11 cellular contexts compared by ENCODE assay signal in genomic region chr12:75850751-75851462, GRCh38.
DNase-seq lines count a peak whose midpoint lies in the region; ATAC-seq and TF ChIP-seq lines count a peak whose summit lies in the region.
"Had no signal": no experiment of that assay in that cellular context is flagged by ENCODE, and none has a peak within 500 bp of the region (broad histone marks: within the 10 kb centered on the region; RNA-seq: fewer than 3 reads in every experiment).

No MANE protein-coding gene starts in this region.

- H3K27me3 ChIP-seq in PC-9 (ENCODE audit: insufficient read depth, low read depth) (no peaks in the 10 kb centered on the region), vagina (no peaks in the 10 kb centered on the region)
- H3K27me3 ChIP-seq: body of pancreas had no signal

- BruUV-seq in PC-9 (replicated peaks; lab: Mats Ljungman, UMichigan), result no TSS peak

- H3K27ac ChIP-seq in PC-9, result peak overlapping the region; percentile 68
- peak overlapping the region; percentile 18 for H3K27ac ChIP-seq in vagina
- H3K27ac ChIP-seq: body of pancreas had no signal

- H3F3A ChIP-seq in PC-9 (ENCODE audit: insufficient read depth, low read depth), result peaks cover 21% of the 10 kb centered on the region

- peak overlapping the region; percentile 59; the same call in 1 of the 2 replicates for H2AFZ ChIP-seq in PC-9

- ATAC-seq in GM21528 (IDR thresholded peaks at IDR 0.05; ENCODE audit: low FRiP score, unreplicated experiment), result no peak
- ATAC-seq: body of pancreas, HepG2 had no signal

- CTCF ChIA-PET in PC-9 (lab: Charles Lee), result no interaction called here

- H3K4me1 ChIP-seq in PC-9 (replicated peaks; ENCODE audit: insufficient read depth) (peaks cover 26% of the 10 kb centered on the region), vagina (peaks cover 34% of the 10 kb centered on the region)

- TF ChIP-seq CTCF in PC-9 (conservative IDR thresholded peaks at IDR 0.05) (no peak), fibroblast of the aortic adventitia (IDR thresholded peaks at IDR 0.05; ENCODE audit: insufficient read depth, low read length) (no peak), vagina (IDR thresholded peaks at IDR 0.05) (no peak)

- POLR2A ChIA-PET in PC-9 (lab: Charles Lee; ENCODE audit: unreplicated experiment), result no interaction called here

- no peaks in the 10 kb centered on the region for H4K20me1 ChIP-seq in PC-9 (ENCODE audit: insufficient read depth)

- H3K9me2 ChIP-seq in PC-9 (ENCODE audit: insufficient read depth), result no peaks in the 10 kb centered on the region

- H3K4me2 ChIP-seq in PC-9, result peak overlapping the region; percentile 10

- no peaks in the 10 kb centered on the region for H3K79me2 ChIP-seq in PC-9 (ENCODE audit: low read depth)

- H3K9me3 ChIP-seq in PC-9 (ENCODE audit: insufficient read depth, low read depth) (peaks cover 9% of the 10 kb centered on the region), vagina (no peaks in the 10 kb centered on the region)
- H3K9me3 ChIP-seq: body of pancreas had no signal

- H3K4me3 ChIP-seq in PC-9, result no peak overlapping the region
- no peak overlapping the region for H3K4me3 ChIP-seq in fibroblast of the aortic adventitia (ENCODE audit: low read depth, low read length)
- H3K4me3 ChIP-seq in vagina, result no peak overlapping the region
- H3K4me3 ChIP-seq: body of pancreas had no signal

- intact Hi-C loops in PC-9 (cut with micrococcal nuclease; ENCODE audit: unreplicated experiment) (no loop called here), vagina (cut with DNase I) (no loop called here)

- DNase-seq in NCI-H2107 treated with DMSO at 0.1 percent for 48 hours (lab: John Stamatoyannopoulos, UW; ENCODE audit: unreplicated experiment), result peak; percentile 31
- no peak for DNase-seq in NCI-H2107 (lab: John Stamatoyannopoulos, UW)
- DNase-seq in PC-9, result peak in 1 of 2 experiments; percentile 73
- peak; percentile 65 for DNase-seq in fibroblast of the aortic adventitia (ENCODE audit: low read depth)
- no peak for DNase-seq in vagina (ENCODE audit: extremely low spot score in 2 of 2)
- DNase-seq in RPMI8226, result no peak
- DNase-seq in hypothalamus (lab: John Stamatoyannopoulos, UW), result no peak
- DNase-seq: body of pancreas, posterior cingulate gyrus had no signal

- no peak for TF ChIP-seq POLR2A in vagina (IDR thresholded peaks at IDR 0.05)

- H3K36me3 ChIP-seq in PC-9 (ENCODE audit: low read depth), result 0 out of 2 replicates have a peak, but pooled peaks cover 3% of the 10 kb centered on the region
- H3K36me3 ChIP-seq in vagina, result no peaks in the 10 kb centered on the region

Comparison
In these comparisons a context has a peak if more than half of its experiments do, and no peak if none do; other contexts are left out.
1. DNase-seq: peak in NCI-H2107 treated with DMSO at 0.1 percent for 48 hours (single experiment) and fibroblast of the aortic adventitia (single experiment); none in NCI-H2107 (single experiment), vagina (0 of 2), RPMI8226 (single experiment) and hypothalamus (0 of 51).